In genomic region chr20:9663423-9663822, GRCh38 we compare ENCODE assay signal across 25 cellular contexts.
"Had no signal": no experiment of that assay in that cellular context is flagged by ENCODE, and none has a peak within 500 bp of the region (broad histone marks: within the 10 kb centered on the region; RNA-seq: fewer than 3 reads in every experiment).

No MANE protein-coding gene starts in this region.

- ATAC-seq: effector memory CD8-positive, alpha-beta T cell; esophagus mucosa; gastrocnemius medialis; heart right ventricle; left cardiac atrium; left lung; left ventricle myocardium superior; lower lobe of right lung; naive thymus-derived CD4-positive, alpha-beta T cell had no signal

- H3K4me1 ChIP-seq: colonic mucosa, esophagus squamous epithelium, gastrocnemius medialis, heart right ventricle, left lung, lower lobe of right lung had no signal

- H3K27ac ChIP-seq: colonic mucosa, epithelial cell of prostate, esophagus squamous epithelium, gastrocnemius medialis, heart right ventricle, left lung, lower lobe of right lung had no signal

- FAIRE-seq: endometrium, islet of Langerhans, keratinocyte had no signal

- H3K27me3 ChIP-seq: colonic mucosa, esophagus squamous epithelium, gastrocnemius medialis, heart right ventricle, left lung had no signal

- H3K9me3 ChIP-seq: colonic mucosa, esophagus squamous epithelium, gastrocnemius medialis, heart right ventricle, left lung, lower lobe of right lung had no signal

- DNase-seq: colonic mucosa; cortex of kidney; effector CD8-positive, alpha-beta T cell; effector memory CD8-positive, alpha-beta T cell; endodermal cell; erythroblast; esophagus squamous epithelium; foreskin fibroblast; foreskin melanocyte; gastrocnemius medialis; glutamatergic neuron; head of caudate nucleus; heart right ventricle; hippocampal formation; left cardiac atrium; left lung; left ventricle myocardium superior; lower lobe of right lung; mesenchymal stem cell; naive thymus-derived CD4-positive, alpha-beta T cell had no signal

- H3K4me3 ChIP-seq: colonic mucosa, esophagus squamous epithelium, gastrocnemius medialis, heart right ventricle, left lung, lower lobe of right lung had no signal

- H3K36me3 ChIP-seq: colonic mucosa, esophagus squamous epithelium, gastrocnemius medialis, heart right ventricle, left lung, lower lobe of right lung had no signal
